Comparison of ENCODE assay signal across 27 cellular contexts in the genomic region with DNA sequence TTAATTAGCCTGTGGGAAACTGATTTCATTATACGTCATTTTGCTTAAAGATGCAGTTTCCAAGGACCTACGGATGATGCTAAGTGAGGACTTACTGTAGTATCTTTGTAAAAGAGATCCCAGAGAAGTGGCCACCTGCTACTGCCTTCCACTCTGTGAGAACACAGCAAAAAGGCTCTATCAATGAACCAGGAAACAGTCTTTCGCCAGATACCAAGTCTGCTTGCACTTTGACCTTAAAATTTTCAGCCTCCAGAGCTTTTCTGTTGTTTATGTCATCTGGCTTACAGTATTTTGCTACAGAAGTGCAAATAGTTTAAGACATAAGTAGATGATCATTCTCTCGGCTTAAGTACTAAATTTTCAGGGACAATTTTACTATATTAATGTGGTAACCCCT.
"Had no signal": no experiment of that assay in that cellular context is flagged by ENCODE, and none has a peak within 500 bp of the region (broad histone marks: within the 10 kb centered on the region; RNA-seq: fewer than 3 reads in every experiment).

No MANE protein-coding gene starts in this region.

- H3K9me3 ChIP-seq: esophagus muscularis mucosa, heart left ventricle, tibial nerve had no signal

- H3K27ac ChIP-seq: esophagus muscularis mucosa, foreskin keratinocyte, heart left ventricle, neural progenitor cell, tibial nerve, VCaP had no signal

- DNase-seq: activated CD4-positive, alpha-beta T cell treated with anti-CD3 and anti-CD28 coated beads for 4 hours; activated CD4-positive, alpha-beta T cell treated with anti-CD3 and anti-CD28 coated beads, Interleukin-2, amount 50 U/mL, for 4 hours; activated effector memory CD4-positive, alpha-beta T cell treated with Interleukin-2 at 50 U/mL for 16 hours; activated naive CD4-positive, alpha-beta T cell treated with anti-CD3 and anti-CD28 coated beads for 36 hours; amniotic stem cell; central memory CD4-positive, alpha-beta T cell; endodermal cell; foreskin keratinocyte; heart left ventricle; islet precursor cell; left ventricle myocardium superior; midbrain; natural killer cell; occipital lobe; posterior cingulate gyrus; right cardiac atrium; stimulated activated CD4-positive, alpha-beta T cell treated with anti-CD3 and anti-CD28 coated beads, Interleukin-2, amount 100 ng/mL, for 48 hours; stimulated activated naive CD4-positive, alpha-beta T cell treated with Interleukin-2 at 50 U/mL for 16 hours; T-helper 9 cell had no signal

- ATAC-seq: foreskin keratinocyte, heart left ventricle, left ventricle myocardium superior, natural killer cell, right cardiac atrium had no signal

- H3K4me2 ChIP-seq: neural progenitor cell had no signal

- H3K27ac Mint-ChIP-seq: activated naive CD4-positive, alpha-beta T cell treated with anti-CD3 and anti-CD28 coated beads for 36 hours; dendritic cell treated with granulocyte-macrophage colony-stimulating factor and Interleukin-4, amounts not matched to agents 40 ng/mL and 50 ng/mL, for 4 days; endodermal cell; natural killer cell; neural progenitor cell; T-helper 1 cell treated with Interleukin-12 subunit alpha and Interleukin-12 subunit beta and Interleukin-4 antibody, amounts not matched to agents 30 μg/mL and 1 μg/mL, for 36 hours had no signal

- H3K27me3 ChIP-seq: esophagus muscularis mucosa, heart left ventricle, neural progenitor cell, tibial nerve had no signal

- H3K36me3 Mint-ChIP-seq: natural killer cell, neural progenitor cell had no signal

- H3K4me1 ChIP-seq: esophagus muscularis mucosa, foreskin keratinocyte, heart left ventricle, neural progenitor cell had no signal

- H2AFZ ChIP-seq: neural progenitor cell had no signal

- H3K9ac ChIP-seq: neural progenitor cell had no signal

- H3K4me3 ChIP-seq: esophagus muscularis mucosa, heart left ventricle, neural progenitor cell, tibial nerve had no signal

- FAIRE-seq: astrocyte, TTC549 had no signal

- H3K9me3 Mint-ChIP-seq: endodermal cell, neural progenitor cell had no signal

- H3K36me3 ChIP-seq: esophagus muscularis mucosa, heart left ventricle, neural progenitor cell, tibial nerve had no signal
